ENCODE assay signal across 7 cellular contexts in genomic region chrX:49053223-49054072, GRCh38. TPM values are rescaled to one million over a fixed set of nuclear protein-coding genes. Genes with fewer than 3 reads are reported as not detected.
DNase-seq lines count a peak whose midpoint lies in the region; ATAC-seq and TF ChIP-seq lines count a peak whose summit lies in the region.

No MANE protein-coding gene starts in this region.

- no peaks in the 10 kb centered on the region for H3K36me3 Mint-ChIP-seq in activated B cell treated with CpG ODN at 0.5 μM for 24 hours (ENCODE audit: low read depth)
- peaks cover 8% of the 10 kb centered on the region for H3K36me3 Mint-ChIP-seq in central memory CD8-positive, alpha-beta T cell (ENCODE audit: insufficient read depth)

- H3K27me3 Mint-ChIP-seq in activated B cell treated with CpG ODN at 0.5 μM for 24 hours, result no peaks in the 10 kb centered on the region
- no peaks in the 10 kb centered on the region for H3K27me3 Mint-ChIP-seq in central memory CD8-positive, alpha-beta T cell

- peak overlapping the region; percentile 85 for H3K27ac Mint-ChIP-seq in activated B cell treated with CpG ODN at 0.5 μM for 24 hours
- peak overlapping the region; percentile 92 for H3K27ac Mint-ChIP-seq in central memory CD8-positive, alpha-beta T cell (ENCODE audit: low read depth)

- peak; percentile 83 for DNase-seq in NCI-H1105 (lab: John Stamatoyannopoulos, UW)
- peak; percentile 35 for DNase-seq in activated B cell treated with CpG ODN at 0.5 μM for 24 hours
- DNase-seq in central memory CD8-positive, alpha-beta T cell (ENCODE audit: low spot score in 2 of 2), result peak in 1 of 2 donors; percentile 23
- DNase-seq in left kidney (ENCODE audit: low read depth, low spot score), result peak; percentile 94
- peak; percentile 65 for DNase-seq in stimulated activated CD4-positive, alpha-beta T cell treated with anti-CD3 and anti-CD28 coated beads, Interleukin-4, amount 100 ng/mL, for 1 hour

- intact Hi-C loops in activated B cell treated with CpG ODN at 0.5 μM for 24 hours (cut with micrococcal nuclease), result loop anchor here (1.0 kb wide), 1 partner anchor 10 kb away; the partner anchor contains the start of gene TFE3

- H3K9me3 Mint-ChIP-seq in activated B cell treated with CpG ODN at 0.5 μM for 24 hours, result no peaks in the 10 kb centered on the region
- no peaks in the 10 kb centered on the region for H3K9me3 Mint-ChIP-seq in central memory CD8-positive, alpha-beta T cell

- TF ChIP-seq CTCF in activated B cell treated with CpG ODN at 0.5 μM for 24 hours (IDR thresholded peaks at IDR 0.05), result no peak

- CTCF ChIA-PET in activated B cell treated with CpG ODN at 0.5 μM for 24 hours (lab: Charles Lee), result no interaction called here

- POLR2A ChIA-PET in activated B cell treated with CpG ODN at 0.5 μM for 24 hours (lab: Charles Lee), result interaction anchor here (0.6 to 1.2 kb wide), 5 partner anchors 10 to 96 kb away, joined by 3 to 12 read pairs (median 5); partner anchors contain the start of genes GRIPAP1, OTUD5 and TFE3

- peak; percentile 65 for ATAC-seq in GM18498 (IDR thresholded peaks at IDR 0.05; ENCODE audit: unreplicated experiment)
- peak; percentile 79 for ATAC-seq in activated B cell treated with CpG ODN at 0.5 μM for 24 hours (ENCODE audit: low read depth)
- ATAC-seq in central memory CD8-positive, alpha-beta T cell (replicated peaks; ENCODE audit: extremely low read depth, poor library complexity, severe bottlenecking), result peak; percentile 69
- ATAC-seq in HG02623 (IDR thresholded peaks at IDR 0.05; ENCODE audit: unreplicated experiment), result no peak

- peaks cover 25% of the 10 kb centered on the region for H3K4me1 Mint-ChIP-seq in activated B cell treated with CpG ODN at 0.5 μM for 24 hours
- peaks cover 26% of the 10 kb centered on the region for H3K4me1 Mint-ChIP-seq in central memory CD8-positive, alpha-beta T cell

- H3K4me3 Mint-ChIP-seq in activated B cell treated with CpG ODN at 0.5 μM for 24 hours, result peak overlapping the region; percentile 81
- peak overlapping the region; percentile 79 for H3K4me3 Mint-ChIP-seq in central memory CD8-positive, alpha-beta T cell

RNA-seq across cellular contexts. Expression of gene CCDC120, which starts 5.4 kb away (rescaled TPM):
- 7.9 and 8.9 TPM in 2 replicates for total RNA-seq in activated B cell treated with CpG ODN at 0.5 μM for 24 hours

RNA-seq across cellular contexts. Expression of gene TFE3, which starts 10.3 kb away (rescaled TPM):
- total RNA-seq in activated B cell treated with CpG ODN at 0.5 μM for 24 hours, result 31.1 and 33.3 TPM in 2 replicates

RNA-seq across cellular contexts. Expression of gene PRAF2, which starts 20.4 kb away (rescaled TPM):
- 10.6 and 11.6 TPM in 2 replicates for total RNA-seq in activated B cell treated with CpG ODN at 0.5 μM for 24 hours

RNA-seq across cellular contexts. Expression of gene WDR45, which starts 26.2 kb away (rescaled TPM):
- 48.8 and 55.8 TPM in 2 replicates for total RNA-seq in activated B cell treated with CpG ODN at 0.5 μM for 24 hours

RNA-seq across cellular contexts. Expression of gene GRIPAP1, which starts 51.4 kb away (rescaled TPM):
- 97.3 and 117 TPM in 2 replicates for total RNA-seq in activated B cell treated with CpG ODN at 0.5 μM for 24 hours
